8 cellular contexts compared by ENCODE assay signal in genomic region chr7:22445140-22445722, GRCh38. TPM values are rescaled to one million over a fixed set of nuclear protein-coding genes. Genes with fewer than 3 reads are reported as not detected.
DNase-seq lines count a peak whose midpoint lies in the region; ATAC-seq lines count a peak whose summit lies in the region.

No MANE protein-coding gene starts in this region.

- in situ Hi-C loops in ACHN (cut with HindIII; ENCODE audit: low pct_ligation_motif_present, low pct_unique_long_range_greater_than_20kb, low sequenced_read_pairs): no loop called here

- DNase-seq in Daoy (ENCODE audit: low read depth) (peak; percentile 64), NCI-H69 (lab: John Stamatoyannopoulos, UW) (peak; percentile 16), globus pallidus (ENCODE audit: low spot score) (peak; percentile 40), retina (peak; percentile 39), ACHN (no peak)
- no peak for DNase-seq in activated CD4-positive, alpha-beta T cell treated with anti-CD3 and anti-CD28 coated beads, Interleukin-2, amount 50 U/mL, for 1 hour

- ATAC-seq in HG02588 (IDR thresholded peaks at IDR 0.05; ENCODE audit: unreplicated experiment): peak; percentile 29
- ATAC-seq in GM19035 (IDR thresholded peaks at IDR 0.05; ENCODE audit: unreplicated experiment): no peak

RNA-seq across cellular contexts. Expression of gene STEAP1B, which starts 54.8 kb away (rescaled TPM):
- total RNA-seq in Daoy (2014; rRNA removed; shearing (Covaris generic)): 20.2 and 31.4 TPM in 2 replicates

Comparison
In these comparisons a context has a peak if more than half of its experiments do, and no peak if none do; other contexts are left out.
1. DNase-seq: peak in Daoy (single experiment), NCI-H69 (single experiment), globus pallidus (single experiment) and retina (single experiment); none in ACHN (single experiment) and activated CD4-positive, alpha-beta T cell treated with anti-CD3 and anti-CD28 coated beads, Interleukin-2, amount 50 U/mL, for 1 hour (single experiment).